8 cellular contexts compared by ENCODE assay signal in the genomic region with DNA sequence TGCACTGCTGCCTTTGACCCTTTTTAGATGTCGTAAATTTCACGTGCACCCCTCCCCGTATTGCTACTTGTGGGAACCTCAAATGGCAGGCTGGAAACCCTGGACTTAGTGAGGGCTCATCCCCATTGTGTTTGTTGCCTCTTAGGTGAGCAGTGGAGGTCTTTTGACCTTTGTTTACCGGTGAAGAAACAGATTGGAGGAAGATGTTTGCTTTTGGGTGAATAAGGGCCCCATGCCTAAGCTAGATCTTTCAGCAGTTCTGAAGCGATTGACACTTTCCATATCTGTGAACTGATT. TPM values are rescaled to one million over a fixed set of nuclear protein-coding genes. Genes with fewer than 3 reads are reported as not detected.
DNase-seq lines count a peak whose midpoint lies in the region; ATAC-seq and TF ChIP-seq lines count a peak whose summit lies in the region.

No MANE protein-coding gene starts in this region.

- ATAC-seq in GM21737 (IDR thresholded peaks at IDR 0.05; ENCODE audit: unreplicated experiment) = peak; percentile 17
- peak in 1 of 2 donors; percentile 35 for ATAC-seq in activated naive CD4-positive, alpha-beta T cell treated with anti-CD3 and anti-CD28 coated beads, Interleukin-2, amount 50 U/mL, for 72 hours

- H3K27ac Mint-ChIP-seq in activated naive CD4-positive, alpha-beta T cell treated with anti-CD3 and anti-CD28 coated beads, Interleukin-2, amount 50 U/mL, for 72 hours = peak overlapping the region; percentile 86 to 94

- H3K9me3 ChIP-seq in A673 (ENCODE audit: low read depth, low read length, poor library complexity, severe bottlenecking) (no peaks in the 10 kb centered on the region), liver (ENCODE audit: control insufficient read depth in 4 of 4, low read length in 3 of 4) (no peaks in the 10 kb centered on the region)

- H3K4me1 ChIP-seq in A673 (ENCODE audit: insufficient read depth, low read length, poor library complexity, severe bottlenecking) (peaks cover 11% of the 10 kb centered on the region), liver (ENCODE audit: control insufficient read depth in 4 of 4, insufficient read depth in 4 of 4, low read length in 3 of 4) (peaks cover 12 to 42% (median 31%) of the 10 kb centered on the region in 4 donors), urinary bladder (ENCODE audit: insufficient read depth) (peaks cover 6% of the 10 kb centered on the region)

- H3K36me3 Mint-ChIP-seq in activated naive CD4-positive, alpha-beta T cell treated with anti-CD3 and anti-CD28 coated beads, Interleukin-2, amount 50 U/mL, for 72 hours = no peaks in the 10 kb centered on the region

- H3K36me3 ChIP-seq in A673 (ENCODE audit: insufficient read depth, low read length, poor library complexity, severe bottlenecking) (peaks cover 9% of the 10 kb centered on the region), liver (ENCODE audit: control insufficient read depth in 4 of 4, insufficient read depth in 3 of 4, low read depth in 1 of 4, low read length in 3 of 4) (peaks cover 0 to 5% (median 0%) of the 10 kb centered on the region in 4 donors), urinary bladder (ENCODE audit: insufficient read depth) (no peaks in the 10 kb centered on the region)

- TF ChIP-seq CTCF in A673 (conservative IDR thresholded peaks at IDR 0.05; ENCODE audit: low read depth, low read length) = no peak
- no peak for TF ChIP-seq CTCF in liver (IDR thresholded peaks at IDR 0.05; ENCODE audit: low read depth, low read length, missing input control)

- H3K9ac ChIP-seq in liver (ENCODE audit: low read depth in 1 of 2, low read length in 2 of 2) = peak overlapping the region; percentile 45 to 77

- under 1% methylated on average over 5 of the region's 5 CpGs for WGBS in liver
- WGBS in urinary bladder = under 1% methylated on average over 5 of the region's 5 CpGs

- no peak for DNase-seq in A673 (ENCODE audit: low spot score)
- no peak for DNase-seq in activated naive CD4-positive, alpha-beta T cell treated with anti-CD3 and anti-CD28 coated beads, Interleukin-2, amount 50 U/mL, for 72 hours (ENCODE audit: low spot score in 2 of 2)
- DNase-seq in amygdala (lab: John Stamatoyannopoulos, UW) = no peak
- no peak for DNase-seq in NCI-H146 treated with DMSO at 0.1 percent for 48 hours (lab: John Stamatoyannopoulos, UW; ENCODE audit: unreplicated experiment)
- DNase-seq in kidney glomerular epithelial cell (lab: John Stamatoyannopoulos, UW) = no peak

- H3K4me3 ChIP-seq in A673 (ENCODE audit: low read depth, low read length, poor library complexity, severe bottlenecking) (peak overlapping the region; percentile 92), liver (ENCODE audit: low read depth in 1 of 3, low read length in 3 of 3) (peak overlapping the region; percentile 76 to 85 (median 83)), urinary bladder (ENCODE audit: low read depth, low read length) (peak overlapping the region; percentile 87)

- POLR2A ChIA-PET in A673 (lab: Charles Lee; ENCODE audit: low non-redundant PET) = interaction anchor here (0.6 kb wide), 1 partner anchor 70 kb away, joined by 3 read pairs; no protein-coding TSS in a partner anchor

- CTCF ChIA-PET in A673 (lab: Charles Lee) = no interaction called here

- intact Hi-C loops in A673 (cut with micrococcal nuclease; ENCODE audit: unreplicated experiment) = no loop called here

- TF ChIP-seq RAD21 in liver (IDR thresholded peaks at IDR 0.05) = no peak

- no peaks in the 10 kb centered on the region for H3K9me3 Mint-ChIP-seq in activated naive CD4-positive, alpha-beta T cell treated with anti-CD3 and anti-CD28 coated beads, Interleukin-2, amount 50 U/mL, for 72 hours

- H3K27ac ChIP-seq in A673 (ENCODE audit: low read depth, low read length, poor library complexity, severe bottlenecking) (peak overlapping the region; percentile 100), liver (ENCODE audit: low read depth in 1 of 2, low read length in 2 of 2) (peak overlapping the region; percentile 99 to 100), urinary bladder (ENCODE audit: low read depth) (no peak overlapping the region)

- BruUV-seq in A673 (replicated peaks; lab: Mats Ljungman, UMichigan) = no TSS peak

- H3K27me3 ChIP-seq in A673 (replicated peaks; ENCODE audit: insufficient read depth, low read depth, low read length, poor library complexity) (no peaks in the 10 kb centered on the region), liver (ENCODE audit: control insufficient read depth in 4 of 4, insufficient read depth in 4 of 4, low read length in 3 of 4) (no peaks in the 10 kb centered on the region)

TF ChIP-seq in liver, 16 proteins besides CTCF, POLR2A, EP300 and RAD21:
- TF ChIP-seq, protein P1, sequence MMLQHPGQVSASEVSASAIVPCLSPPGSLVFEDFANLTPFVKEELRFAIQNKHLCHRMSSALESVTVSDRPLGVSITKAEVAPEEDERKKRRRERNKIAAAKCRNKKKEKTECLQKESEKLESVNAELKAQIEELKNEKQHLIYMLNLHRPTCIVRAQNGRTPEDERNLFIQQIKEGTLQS (IDR thresholded peaks at IDR 0.05) = no peak
- TF ChIP-seq, protein P2, sequence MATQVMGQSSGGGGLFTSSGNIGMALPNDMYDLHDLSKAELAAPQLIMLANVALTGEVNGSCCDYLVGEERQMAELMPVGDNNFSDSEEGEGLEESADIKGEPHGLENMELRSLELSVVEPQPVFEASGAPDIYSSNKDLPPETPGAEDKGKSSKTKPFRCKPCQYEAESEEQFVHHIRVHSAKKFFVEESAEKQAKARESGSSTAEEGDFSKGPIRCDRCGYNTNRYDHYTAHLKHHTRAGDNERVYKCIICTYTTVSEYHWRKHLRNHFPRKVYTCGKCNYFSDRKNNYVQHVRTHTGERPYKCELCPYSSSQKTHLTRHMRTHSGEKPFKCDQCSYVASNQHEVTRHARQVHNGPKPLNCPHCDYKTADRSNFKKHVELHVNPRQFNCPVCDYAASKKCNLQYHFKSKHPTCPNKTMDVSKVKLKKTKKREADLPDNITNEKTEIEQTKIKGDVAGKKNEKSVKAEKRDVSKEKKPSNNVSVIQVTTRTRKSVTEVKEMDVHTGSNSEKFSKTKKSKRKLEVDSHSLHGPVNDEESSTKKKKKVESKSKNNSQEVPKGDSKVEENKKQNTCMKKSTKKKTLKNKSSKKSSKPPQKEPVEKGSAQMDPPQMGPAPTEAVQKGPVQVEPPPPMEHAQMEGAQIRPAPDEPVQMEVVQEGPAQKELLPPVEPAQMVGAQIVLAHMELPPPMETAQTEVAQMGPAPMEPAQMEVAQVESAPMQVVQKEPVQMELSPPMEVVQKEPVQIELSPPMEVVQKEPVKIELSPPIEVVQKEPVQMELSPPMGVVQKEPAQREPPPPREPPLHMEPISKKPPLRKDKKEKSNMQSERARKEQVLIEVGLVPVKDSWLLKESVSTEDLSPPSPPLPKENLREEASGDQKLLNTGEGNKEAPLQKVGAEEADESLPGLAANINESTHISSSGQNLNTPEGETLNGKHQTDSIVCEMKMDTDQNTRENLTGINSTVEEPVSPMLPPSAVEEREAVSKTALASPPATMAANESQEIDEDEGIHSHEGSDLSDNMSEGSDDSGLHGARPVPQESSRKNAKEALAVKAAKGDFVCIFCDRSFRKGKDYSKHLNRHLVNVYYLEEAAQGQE (IDR thresholded peaks at IDR 0.05) = no peak
- no peak for TF ChIP-seq GABPA (IDR thresholded peaks at IDR 0.05 in 1 of 2, conservative IDR thresholded peaks at IDR 0.05 in 1 of 2)

RNA-seq across cellular contexts. Expression of a gene that starts 0.8 kb away (rescaled TPM):
- total RNA-seq in A673 (2021) (172 and 176 TPM in 2 replicates), liver (10 to 100 TPM; 15.1 to 19.4 TPM), urinary bladder (16.7 TPM)
- total RNA-seq in activated naive CD4-positive, alpha-beta T cell treated with anti-CD3 and anti-CD28 coated beads, Interleukin-2, amount 50 U/mL, for 72 hours = 10 to 100 TPM; 51.9 to 72.7 TPM
- polyA plus RNA-seq in liver (10 to 100 TPM; 18.8 to 22.5 TPM), urinary bladder (47.9 TPM)

RNA-seq across cellular contexts. Expression of a gene that starts 14.9 kb away (rescaled TPM):
- total RNA-seq in A673 (2021) (5.1 and 6.8 TPM in 2 replicates), liver (10 to 100 TPM in 1 of 2 donors, under 1 TPM in 1; 0.33 to 33.7 TPM), urinary bladder (7.3 TPM)
- total RNA-seq in activated naive CD4-positive, alpha-beta T cell treated with anti-CD3 and anti-CD28 coated beads, Interleukin-2, amount 50 U/mL, for 72 hours = under 1 TPM; 0.23 to 0.32 TPM
- polyA plus RNA-seq in liver (under 1 TPM; 0.33 to 0.89 TPM), urinary bladder (5.6 TPM)

RNA-seq across cellular contexts. Expression of a gene that starts 19.8 kb away (rescaled TPM):
- 117 and 128 TPM in 2 replicates for total RNA-seq in A673 (2021)
- 100 to 1,000 TPM; 105 to 118 TPM for total RNA-seq in activated naive CD4-positive, alpha-beta T cell treated with anti-CD3 and anti-CD28 coated beads, Interleukin-2, amount 50 U/mL, for 72 hours
- 10 to 100 TPM; 13.4 to 24.0 TPM for total RNA-seq in liver
- polyA plus RNA-seq in liver = 100 to 1,000 TPM; 254 to 784 TPM
- 3.6 TPM for total RNA-seq in urinary bladder
- polyA plus RNA-seq in urinary bladder = 69.8 TPM

RNA-seq across cellular contexts. Expression of a gene that starts 24.8 kb away (rescaled TPM):
- total RNA-seq in A673 (2021) = 2.0 and 2.2 TPM in 2 replicates
- total RNA-seq in activated naive CD4-positive, alpha-beta T cell treated with anti-CD3 and anti-CD28 coated beads, Interleukin-2, amount 50 U/mL, for 72 hours = 1 to 10 TPM in 1 of 2 donors, not detected in 1; 1.8 TPM
- under 1 TPM; 0.14 to 0.17 TPM for total RNA-seq in liver
- under 1 TPM; 0.03 to 0.10 TPM for polyA plus RNA-seq in liver
- 0.63 TPM for total RNA-seq in urinary bladder
- 0.82 TPM for polyA plus RNA-seq in urinary bladder

RNA-seq across cellular contexts. Expression of a gene that starts 33.3 kb away (rescaled TPM):
- total RNA-seq in A673 (2021) (0.74 and 0.88 TPM in 2 replicates), liver (1 to 10 TPM in 1 of 2 donors, not detected in 1; 3.2 TPM), urinary bladder (not detected)
- total RNA-seq in activated naive CD4-positive, alpha-beta T cell treated with anti-CD3 and anti-CD28 coated beads, Interleukin-2, amount 50 U/mL, for 72 hours = under 1 TPM; 0.52 to 0.60 TPM
- polyA plus RNA-seq in liver (1 to 10 TPM in 1 of 2 donors, under 1 TPM in 1; 0.69 to 1.8 TPM), urinary bladder (not detected)
